Comparison of ENCODE assay signal across 8 cellular contexts in the genomic region with DNA sequence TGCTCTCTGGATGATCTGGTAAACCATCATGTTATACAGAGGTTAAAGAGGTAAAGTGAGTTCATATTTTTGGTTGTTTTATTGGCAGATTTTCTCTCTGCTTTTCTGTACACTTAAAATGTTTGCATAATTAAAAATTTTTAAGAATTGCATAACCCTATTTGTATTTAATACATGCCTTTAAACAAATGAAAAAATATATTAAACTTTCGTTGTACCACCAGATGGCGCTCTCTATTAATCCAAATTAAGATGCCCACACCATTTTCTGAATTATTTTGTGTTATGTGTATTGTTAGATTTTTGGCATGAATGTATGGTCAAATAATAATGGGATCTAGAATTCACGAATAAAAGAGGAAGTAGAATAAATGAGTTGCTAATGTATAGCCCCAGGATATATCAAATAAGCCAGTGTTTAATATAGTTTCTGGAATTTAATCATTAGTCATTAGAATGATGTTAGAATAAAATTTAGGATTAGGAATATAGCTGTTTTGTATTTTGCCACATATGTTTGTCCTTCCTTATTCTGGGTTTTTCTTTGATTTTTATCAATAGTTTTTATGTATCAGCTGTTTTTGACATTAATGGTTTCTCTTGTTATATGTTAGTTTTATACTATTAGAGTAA. TPM values are rescaled to one million over a fixed set of nuclear protein-coding genes. Genes with fewer than 3 reads are reported as not detected.
A peak's percentile ranks its signal among the peaks of the same experiment; 100 is the strongest.
DNase-seq lines count a peak whose midpoint lies in the region; ATAC-seq, FAIRE-seq and TF ChIP-seq lines count a peak whose summit lies in the region.

No MANE protein-coding gene starts in this region.

- H3K9me3 Mint-ChIP-seq in CD14-positive monocyte = no peaks in the 10 kb centered on the region

- no peak overlapping the region for H3K27ac Mint-ChIP-seq in CD14-positive monocyte

- BruUV-seq in PC-9 (replicated peaks; lab: Mats Ljungman, UMichigan) = no TSS peak
- BruUV-seq in endothelial cell of umbilical vein (replicated peaks; lab: Mats Ljungman, UMichigan) = no TSS peak

- TF ChIP-seq POLR2A in endothelial cell of umbilical vein (IDR thresholded peaks at IDR 0.05; ENCODE audit: low read depth, low read length) = no peak

- H3K79me2 ChIP-seq in PC-9 (ENCODE audit: low read depth) (peaks cover 9% of the 10 kb centered on the region), endothelial cell of umbilical vein (ENCODE audit: control insufficient read depth, insufficient read depth, low read length) (peaks cover 16% of the 10 kb centered on the region)

- H3K27ac ChIP-seq in HL-60 (replicated peaks) (no peak overlapping the region), PC-9 (no peak overlapping the region), endothelial cell of umbilical vein (ENCODE audit: insufficient read depth, low read depth, low read length) (no peak overlapping the region), pancreas (no peak overlapping the region)

- H3K4me3 ChIP-seq in HL-60 (replicated peaks; ENCODE audit: insufficient read depth, low read length) (no peak overlapping the region), PC-9 (no peak overlapping the region), endothelial cell of umbilical vein (replicated peaks in 1 of 3; ENCODE audit: insufficient read depth in 1 of 3, low read depth in 1 of 3, low read length in 3 of 3) (no peak overlapping the region), pancreas (no peak overlapping the region)

- H3F3A ChIP-seq in PC-9 (ENCODE audit: insufficient read depth, low read depth) = peaks cover 6% of the 10 kb centered on the region

- no peak overlapping the region for H3K9ac ChIP-seq in endothelial cell of umbilical vein (replicated peaks; ENCODE audit: extremely low read depth, insufficient read depth, low read length)

- H3K9me1 ChIP-seq in endothelial cell of umbilical vein (replicated peaks; ENCODE audit: control insufficient read depth, extremely low read depth, insufficient read depth, low read length) = no peaks in the 10 kb centered on the region

- no peak overlapping the region for H3K4me3 Mint-ChIP-seq in CD14-positive monocyte

- 0 to 1% methylated on average over 3 of the region's 3 CpGs for WGBS in pancreas, 2 donors

- H3K9me2 ChIP-seq in PC-9 (ENCODE audit: insufficient read depth) = no peaks in the 10 kb centered on the region

- dilution Hi-C loops in endothelial cell of umbilical vein (cut with MboI; ENCODE audit: extremely low pct_ligation_motif_present, low sequenced_read_pairs) = no loop called here

- POLR2A ChIA-PET in PC-9 (lab: Charles Lee; ENCODE audit: unreplicated experiment) = no interaction called here
- POLR2A ChIA-PET in endothelial cell of umbilical vein (lab: Charles Lee) = no interaction called here

- H3K36me3 Mint-ChIP-seq in CD14-positive monocyte = peaks cover 6 to 9% of the 10 kb centered on the region in 2 donors

- TF ChIP-seq CTCF in CD14-positive monocyte (IDR thresholded peaks at IDR 0.05) (peak; percentile 82), HL-60 (IDR thresholded peaks at IDR 0.05; ENCODE audit: insufficient read depth, low read length) (peak; percentile 16), PC-9 (conservative IDR thresholded peaks at IDR 0.05) (peak; percentile 82), endothelial cell of umbilical vein (IDR thresholded peaks at IDR 0.05; ENCODE audit: extremely low read depth in 1 of 2, insufficient read depth in 1 of 2, low read depth in 1 of 2, low read length in 2 of 2) (peak; percentile 23 to 30), pancreas (IDR thresholded peaks at IDR 0.05) (peak; percentile 35 to 58 (median 41))

- peaks cover 14% of the 10 kb centered on the region for H3K4me1 Mint-ChIP-seq in CD14-positive monocyte

- ATAC-seq in pancreas = peak in 3 of 4 donors; percentile 39 to 44 (median 40)
- no peak for ATAC-seq in HG03520 (IDR thresholded peaks at IDR 0.05; ENCODE audit: unreplicated experiment)

- CTCF ChIA-PET in PC-9 (lab: Charles Lee) (interaction anchor here (0.6 to 1.1 kb wide), 2 partner anchors 189 to 249 kb away, joined by 4 to 7 read pairs; no protein-coding TSS in a partner anchor), endothelial cell of umbilical vein (lab: Charles Lee) (interaction anchor here (0.7 to 5.4 kb wide), 24 partner anchors 8 to 486 kb away, joined by 3 to 118 read pairs (median 4); a partner anchor contains a TSS)

- intact Hi-C loops in CD14-positive monocyte (cut with micrococcal nuclease) (loop anchor here (5.0 to 10.0 kb wide), 3 partner anchors 176 to 248 kb away; a partner anchor contains a TSS), PC-9 (cut with micrococcal nuclease; ENCODE audit: unreplicated experiment) (loop anchor here (1.0 to 10.0 kb wide), 5 partner anchors 178 to 1378 kb away; no protein-coding TSS in a partner anchor), endothelial cell of umbilical vein (cut with micrococcal nuclease) (loop anchor here (1.0 to 10.0 kb wide), 4 partner anchors 178 to 648 kb away; no protein-coding TSS in a partner anchor), pancreas (cut with DNase I) (loop anchor here in 1 of 3 donors (5.0 kb wide), 1 partner anchor 181 kb away; no protein-coding TSS in a partner anchor)

- H3K4me2 ChIP-seq in PC-9 (no peak overlapping the region), endothelial cell of umbilical vein (ENCODE audit: insufficient read depth, low read length) (no peak overlapping the region)

- no peaks in the 10 kb centered on the region for H3K36me3 ChIP-seq in PC-9 (ENCODE audit: low read depth)
- no peaks in the 10 kb centered on the region for H3K36me3 ChIP-seq in endothelial cell of umbilical vein (ENCODE audit: control insufficient read depth in 2 of 2, extremely low read depth in 1 of 2, insufficient read depth in 2 of 2, low read length in 2 of 2)
- H3K36me3 ChIP-seq in pancreas = no peaks in the 10 kb centered on the region

- no peak for DNase-seq in CD14-positive monocyte (ENCODE audit: low spot score)
- DNase-seq in HL-60 (ENCODE audit: low read depth in 1 of 2, low spot score in 1 of 2) = peak in 1 of 2 experiments; percentile 8
- DNase-seq in PC-9 = no peak
- peak; percentile 60 for DNase-seq in endothelial cell of umbilical vein (ENCODE audit: low read depth, low spot score)
- no peak for DNase-seq in pancreas
- no peak for DNase-seq in occipital lobe (lab: John Stamatoyannopoulos, UW)
- no peak for DNase-seq in GM19238 (ENCODE audit: insufficient read length, low spot score)

- FAIRE-seq in endothelial cell of umbilical vein (lab: Jason Lieb, UNC) (no peak), pancreas (lab: Jason Lieb, UNC) (peak; percentile 98)

- no peaks in the 10 kb centered on the region for H3K27me3 Mint-ChIP-seq in CD14-positive monocyte (ENCODE audit: low read depth in 3 of 3)

- peaks cover 10% of the 10 kb centered on the region; the same call in 1 of the 2 replicates for H3K4me1 ChIP-seq in PC-9 (replicated peaks; ENCODE audit: insufficient read depth)
- H3K4me1 ChIP-seq in endothelial cell of umbilical vein (ENCODE audit: control insufficient read depth, extremely low read depth, insufficient read depth, low read length) = peaks cover 10% of the 10 kb centered on the region
- no peaks in the 10 kb centered on the region for H3K4me1 ChIP-seq in pancreas

- no peak overlapping the region for H2AFZ ChIP-seq in PC-9
- H2AFZ ChIP-seq in endothelial cell of umbilical vein (ENCODE audit: low read depth, low read length) = no peak overlapping the region

- no peaks in the 10 kb centered on the region for H3K9me3 ChIP-seq in PC-9 (ENCODE audit: insufficient read depth, low read depth)
- H3K9me3 ChIP-seq in endothelial cell of umbilical vein (replicated peaks; ENCODE audit: control insufficient read depth, insufficient read depth, low read length) = no peaks in the 10 kb centered on the region
- H3K9me3 ChIP-seq in pancreas = no peaks in the 10 kb centered on the region

- H3K27me3 ChIP-seq in HL-60 (ENCODE audit: insufficient read depth, poor library complexity, severe bottlenecking) (no peaks in the 10 kb centered on the region), PC-9 (ENCODE audit: insufficient read depth, low read depth) (no peaks in the 10 kb centered on the region), endothelial cell of umbilical vein (ENCODE audit: control insufficient read depth in 2 of 2, insufficient read depth in 2 of 2, low read length in 2 of 2) (no peaks in the 10 kb centered on the region), pancreas (no peaks in the 10 kb centered on the region)

- H4K20me1 ChIP-seq in PC-9 (ENCODE audit: insufficient read depth) (peaks cover 23% of the 10 kb centered on the region; the same call in 1 of the 2 replicates), endothelial cell of umbilical vein (replicated peaks; ENCODE audit: control insufficient read depth, extremely low read depth, insufficient read depth, low read length) (no peaks in the 10 kb centered on the region)

TF ChIP-seq in endothelial cell of umbilical vein, 7 proteins besides CTCF, POLR2A, EP300 and RAD21:
- TF ChIP-seq JUN (IDR thresholded peaks at IDR 0.05; ENCODE audit: borderline replicate concordance, insufficient read depth, insufficient read length, low read depth) = no peak
- TF ChIP-seq, protein P1, sequence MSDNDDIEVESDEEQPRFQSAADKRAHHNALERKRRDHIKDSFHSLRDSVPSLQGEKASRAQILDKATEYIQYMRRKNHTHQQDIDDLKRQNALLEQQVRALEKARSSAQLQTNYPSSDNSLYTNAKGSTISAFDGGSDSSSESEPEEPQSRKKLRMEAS (IDR thresholded peaks at IDR 0.05; ENCODE audit: insufficient read depth, insufficient read length) = no peak
- TF ChIP-seq MYC (IDR thresholded peaks at IDR 0.05; ENCODE audit: low read depth, low read length) = no peak
- no peak for TF ChIP-seq EZH2 (IDR thresholded peaks at IDR 0.05; ENCODE audit: borderline replicate concordance, low read depth, low read length, severe bottlenecking)
- TF ChIP-seq GATA2 (IDR thresholded peaks at IDR 0.05; ENCODE audit: insufficient read depth, insufficient read length, low read depth, low read length) = no peak

RNA-seq across cellular contexts. Expression of a gene that starts 38.9 kb away (rescaled TPM):
- 10 to 100 TPM; 12.6 to 20.3 TPM for polyA plus RNA-seq in CD14-positive monocyte
- 20.6 and 29.3 TPM in 2 replicates for total RNA-seq in PC-9 (2021)
- total RNA-seq in endothelial cell of umbilical vein = 24.6 and 24.7 TPM in 2 replicates
- polyA plus RNA-seq in endothelial cell of umbilical vein = 13.7 and 14.6 TPM in 2 replicates
- polyA plus RNA-seq in endothelial cell of umbilical vein (2011; cell fraction: cytosol; rRNA removed) = 19.4 and 20.8 TPM in 2 replicates
- 23.9 TPM in 2 replicates for polyA plus RNA-seq in endothelial cell of umbilical vein (2011; cell fraction: nucleus; rRNA removed)
- polyA plus RNA-seq in endothelial cell of umbilical vein (2012) = 20.4 and 25.7 TPM in 2 replicates
- polyA minus RNA-seq in endothelial cell of umbilical vein = 27.0 and 28.7 TPM in 2 replicates
- 12.5 TPM for polyA minus RNA-seq in endothelial cell of umbilical vein (2011; cell fraction: cytosol; rRNA and poly(A)+ RNA removed)
- polyA minus RNA-seq in endothelial cell of umbilical vein (2011; cell fraction: nucleus; rRNA and poly(A)+ RNA removed) = 17.6 and 21.2 TPM in 2 replicates
- 10 to 100 TPM; 16.0 to 21.2 (median 19.6) TPM for total RNA-seq in pancreas
- 10 to 100 TPM; 11.4 to 15.2 TPM for polyA plus RNA-seq in pancreas
- 61.5 TPM for total RNA-seq in occipital lobe

Comparison
In these comparisons a context has a peak if more than half of its experiments do, and no peak if none do; other contexts are left out.
1. CTCF ChIP-seq: peak in every context shown above with its lines; median percentile 82 in CD14-positive monocyte; 82 in PC-9; 41 in pancreas; 26 in endothelial cell of umbilical vein; 16 in HL-60.